Comparison of ENCODE assay signal across 25 cellular contexts in the genomic region with DNA sequence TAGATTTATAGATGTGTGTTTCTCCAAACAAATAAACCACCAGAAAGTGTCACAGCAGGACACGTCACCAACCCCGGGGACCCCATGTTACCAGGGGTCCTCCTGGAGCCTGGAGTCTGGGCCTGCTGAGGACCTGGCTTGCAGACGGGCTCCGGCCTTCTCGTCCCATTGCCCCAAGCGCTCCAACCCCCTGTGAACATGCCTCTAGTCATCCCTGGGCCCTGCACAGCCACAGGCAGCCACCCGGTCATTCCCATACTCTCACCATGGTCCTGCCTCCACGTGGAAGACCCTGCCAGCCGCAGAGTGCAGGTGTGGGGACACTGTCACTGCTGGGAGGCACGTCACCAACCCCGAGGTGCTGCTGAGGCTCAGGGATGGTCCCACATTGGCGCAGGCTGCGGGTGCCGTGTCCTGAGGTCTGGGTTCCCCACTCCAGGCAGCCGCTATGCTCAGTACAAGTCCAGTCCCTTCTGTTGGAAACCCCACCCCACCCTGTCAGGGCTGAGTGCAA. TPM values are rescaled to one million over a fixed set of nuclear protein-coding genes. Genes with fewer than 3 reads are reported as not detected.
"Had no signal": no experiment of that assay in that cellular context is flagged by ENCODE, and none has a peak within 500 bp of the region (broad histone marks: within the 10 kb centered on the region; RNA-seq: fewer than 3 reads in every experiment).

No MANE protein-coding gene starts in this region.

- H3K36me3 ChIP-seq: gastrocnemius medialis, right atrium auricular region had no signal

- H3K4me3 ChIP-seq: gastrocnemius medialis, left lung, mucosa of descending colon, right atrium auricular region, skin epidermis had no signal

- H3K9me3 Mint-ChIP-seq: memory B cell, natural killer cell had no signal

- DNase-seq: activated CD4-positive, alpha-beta T cell treated with anti-CD3 and anti-CD28 coated beads, Interleukin-2, amount 50 U/mL, for 4 hours; activated naive CD4-positive, alpha-beta T cell treated with anti-CD3 and anti-CD28 coated beads, Interleukin-2, amount 50 U/mL, for 16 hours; activated T-cell treated with anti-CD3 and anti-CD28 coated beads for 4 hours; dermis blood vessel endothelial cell; erythroblast; gastrocnemius medialis; islet precursor cell; natural killer cell; nucleus accumbens; stimulated activated CD4-positive, alpha-beta T cell treated with anti-CD3 and anti-CD28 coated beads, Interleukin-4, amount 100 ng/mL, for 24 hours; stimulated activated naive CD4-positive, alpha-beta T cell; substantia nigra; T1000; trophoblast cell had no signal

- H3K27ac ChIP-seq: gastrocnemius medialis, left lung, right atrium auricular region, skin epidermis had no signal

- H3K9me3 ChIP-seq: gastrocnemius medialis, left lung, mucosa of descending colon, right atrium auricular region had no signal

- H3K27ac Mint-ChIP-seq: memory B cell, natural killer cell had no signal

- H3K36me3 Mint-ChIP-seq: memory B cell, natural killer cell had no signal

- H3K4me3 Mint-ChIP-seq: memory B cell, natural killer cell had no signal

- ATAC-seq: activated CD4-positive, CD25-positive, alpha-beta regulatory T cell treated with anti-CD3 and anti-CD28 coated beads, Interleukin-2, amount 50 U/mL, for 24 hours; gastrocnemius medialis; left lung; natural killer cell had no signal

RNA-seq across cellular contexts. Expression of gene CD7, which starts 11.6 kb away (rescaled TPM):
- total RNA-seq: bronchial epithelial cell, cerebellum, dermis blood vessel endothelial cell had no signal

RNA-seq across cellular contexts. Expression of gene TEX19, which starts 30.0 kb away (rescaled TPM):
- total RNA-seq: astrocyte, bronchial epithelial cell, cerebellum, dermis blood vessel endothelial cell, left lung, mucosa of descending colon, natural killer cell, posterior vena cava, right atrium auricular region had no signal
- polyA plus RNA-seq: adipose tissue had no signal

RNA-seq across cellular contexts. Expression of gene UTS2R, which starts 42.5 kb away (rescaled TPM):
- total RNA-seq: astrocyte, bronchial epithelial cell, cerebellum, dermis blood vessel endothelial cell, gastrocnemius medialis, left lung, mucosa of descending colon, posterior vena cava had no signal
